ENCODE assay signal across 12 cellular contexts in the genomic region with DNA sequence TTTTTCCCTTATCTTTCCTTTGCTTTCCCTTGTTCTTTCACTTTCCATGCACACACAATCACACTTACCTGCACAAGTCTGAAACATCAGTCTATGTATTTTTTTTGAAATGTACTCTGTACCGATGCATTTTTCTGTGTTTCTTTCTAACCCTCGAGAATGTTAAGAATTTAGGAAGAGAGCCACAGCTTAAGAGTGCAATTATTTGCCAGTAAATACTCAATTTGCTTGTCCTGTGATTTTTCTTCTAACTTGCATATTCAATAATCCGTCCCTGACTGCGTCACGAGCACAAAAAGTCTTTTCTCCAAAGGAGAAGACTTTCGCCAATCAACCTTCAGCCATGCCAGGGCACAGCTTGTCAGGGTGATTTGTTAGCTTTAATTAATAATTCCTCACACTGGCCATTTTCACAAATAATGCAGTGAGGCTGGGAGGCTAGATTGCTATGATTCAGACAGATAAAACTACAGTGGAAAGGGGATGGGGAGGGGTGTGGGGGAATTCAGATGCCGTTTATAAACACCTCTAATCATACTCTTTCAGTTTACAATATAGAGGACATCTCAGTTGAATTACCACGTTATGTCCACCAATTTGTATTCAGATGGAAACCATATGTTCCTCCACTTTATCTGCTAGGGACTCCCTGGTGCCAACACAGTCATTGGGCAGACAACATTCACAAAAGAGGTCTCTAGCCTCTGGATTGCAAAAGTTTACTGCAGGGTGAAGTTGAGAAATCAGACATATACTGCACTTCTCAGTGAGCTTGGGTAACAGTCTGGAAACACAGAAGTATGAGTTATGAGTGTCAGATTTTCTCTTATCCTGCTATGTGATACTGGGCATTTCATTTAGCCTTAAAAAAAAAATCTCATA.
DNase-seq lines count a peak whose midpoint lies in the region; ATAC-seq and TF ChIP-seq lines count a peak whose summit lies in the region.
"Had no signal": no experiment of that assay in that cellular context is flagged by ENCODE, and none has a peak within 500 bp of the region (broad histone marks: within the 10 kb centered on the region; RNA-seq: fewer than 3 reads in every experiment).

No MANE protein-coding gene starts in this region.

- H3K4me3 Mint-ChIP-seq in GM23338 (no peak overlapping the region), immature natural killer cell (no peak overlapping the region)
- H3K4me3 Mint-ChIP-seq: central memory CD8-positive, alpha-beta T cell; natural killer cell treated with Interleukin-12 subunit alpha and Interleukin-12 subunit beta and Interleukin-15 and Interleukin-18, amount 100 ng/mL, for 72 hours had no signal

- no peak for TF ChIP-seq CTCF in GM23338 (conservative IDR thresholded peaks at IDR 0.05; ENCODE audit: low read depth in 2 of 2)
- TF ChIP-seq CTCF in body of pancreas (IDR thresholded peaks at IDR 0.05) = no peak

- H3K27ac ChIP-seq in GM23338 (ENCODE audit: low read depth) = no peak overlapping the region
- H3K27ac ChIP-seq in body of pancreas = peak overlapping the region; percentile 60 to 83 (median 78)
- H3K27ac ChIP-seq: VCaP had no signal

- no peaks in the 10 kb centered on the region for H3K79me2 ChIP-seq in GM23338 (replicated peaks; ENCODE audit: insufficient read depth)

- H3K36me3 ChIP-seq in GM23338 (ENCODE audit: insufficient read depth) = no peaks in the 10 kb centered on the region
- H3K36me3 ChIP-seq in body of pancreas (replicated peaks in 1 of 2; ENCODE audit: insufficient read depth in 1 of 2, low read depth in 2 of 2) = no peaks in the 10 kb centered on the region

- TF ChIP-seq POLR2A in body of pancreas (IDR thresholded peaks at IDR 0.05) (peak in 1 of 3 donors; percentile 11), erythroblast (IDR thresholded peaks at IDR 0.05; ENCODE audit: low read length) (no peak)

- 13% methylated on average over 8 of the region's 8 CpGs for WGBS in body of pancreas, 2 donors

- no peaks in the 10 kb centered on the region for H3K27me3 ChIP-seq in GM23338 (ENCODE audit: insufficient read depth)
- no peaks in the 10 kb centered on the region for H3K27me3 ChIP-seq in body of pancreas

- peaks cover 4% of the 10 kb centered on the region; the same call in 1 of the 3 replicates for H3K4me1 Mint-ChIP-seq in GM23338
- peaks cover under 1 to 3% of the 10 kb centered on the region in 2 donors for H3K4me1 Mint-ChIP-seq in immature natural killer cell

- no peaks in the 10 kb centered on the region for H3K4me1 ChIP-seq in GM23338 (ENCODE audit: insufficient read depth)
- H3K4me1 ChIP-seq in body of pancreas = peaks cover 24% of the 10 kb centered on the region

- H3K27me3 Mint-ChIP-seq in GM23338 (ENCODE audit: insufficient read depth, low read depth, poor library complexity) (no peaks in the 10 kb centered on the region), immature natural killer cell (ENCODE audit: low read depth in 3 of 3) (no peaks in the 10 kb centered on the region)
- H3K27me3 Mint-ChIP-seq: central memory CD8-positive, alpha-beta T cell; natural killer cell treated with Interleukin-12 subunit alpha and Interleukin-12 subunit beta and Interleukin-15 and Interleukin-18, amount 100 ng/mL, for 72 hours had no signal

- H2AFZ ChIP-seq in GM23338 = no peak overlapping the region

- no peak overlapping the region for H3K4me2 ChIP-seq in GM23338

- H3K4me3 ChIP-seq in GM23338 = no peak overlapping the region
- H3K4me3 ChIP-seq in body of pancreas = peak overlapping the region in 1 of 2 donors; percentile 11

- DNase-seq in GM23338 (ENCODE audit: low spot score) (no peak), body of pancreas (peak; percentile 20 to 51 (median 44)), kidney tubule cell (ENCODE audit: low spot score) (peak; percentile 35), superior temporal gyrus (ENCODE audit: extremely low spot score) (peak; percentile 40), erythroblast (lab: John Stamatoyannopoulos, UW) (no peak), immature natural killer cell (no peak), NCI-H187 treated with DMSO at 0.1 percent for 48 hours (lab: John Stamatoyannopoulos, UW) (no peak)
- DNase-seq: NCI-H1105 treated with DMSO at 0.1 percent for 48 hours had no signal

- H3K27ac Mint-ChIP-seq in GM23338 (peak overlapping the region; percentile 9), immature natural killer cell (no peak overlapping the region)
- H3K27ac Mint-ChIP-seq: natural killer cell treated with Interleukin-12 subunit alpha and Interleukin-12 subunit beta and Interleukin-15 and Interleukin-18, amount 100 ng/mL, for 72 hours had no signal

- intact Hi-C loops in body of pancreas (cut with DNase I) = no loop called here

- no peaks in the 10 kb centered on the region for H3K9me2 ChIP-seq in GM23338 (ENCODE audit: insufficient read depth)

- H3F3A ChIP-seq in GM23338 (replicated peaks; ENCODE audit: low read depth) = no peaks in the 10 kb centered on the region

- no peaks in the 10 kb centered on the region for H4K20me1 ChIP-seq in GM23338 (replicated peaks; ENCODE audit: insufficient read depth)

- H3K9me3 Mint-ChIP-seq in GM23338 (no peaks in the 10 kb centered on the region), immature natural killer cell (no peaks in the 10 kb centered on the region)
- H3K9me3 Mint-ChIP-seq: central memory CD8-positive, alpha-beta T cell; natural killer cell treated with Interleukin-12 subunit alpha and Interleukin-12 subunit beta and Interleukin-15 and Interleukin-18, amount 100 ng/mL, for 72 hours had no signal

- H3K9me3 ChIP-seq in body of pancreas = no peaks in the 10 kb centered on the region

- H3K36me3 Mint-ChIP-seq in GM23338 (ENCODE audit: low read depth) (no peaks in the 10 kb centered on the region), immature natural killer cell (no peaks in the 10 kb centered on the region)
- H3K36me3 Mint-ChIP-seq: natural killer cell treated with Interleukin-12 subunit alpha and Interleukin-12 subunit beta and Interleukin-15 and Interleukin-18, amount 100 ng/mL, for 72 hours had no signal

- no peak for ATAC-seq in GM23338
- peak; percentile 57 for ATAC-seq in body of pancreas
- ATAC-seq in GM21825 (IDR thresholded peaks at IDR 0.05; ENCODE audit: unreplicated experiment) = no peak
- ATAC-seq: natural killer cell treated with Interleukin-12 subunit alpha and Interleukin-12 subunit beta and Interleukin-15 and Interleukin-18, amount 100 ng/mL, for 72 hours had no signal

TF ChIP-seq in GM23338, 12 proteins besides CTCF, POLR2A, EP300 and RAD21 (continues in another document):
- TF ChIP-seq, protein P1, sequence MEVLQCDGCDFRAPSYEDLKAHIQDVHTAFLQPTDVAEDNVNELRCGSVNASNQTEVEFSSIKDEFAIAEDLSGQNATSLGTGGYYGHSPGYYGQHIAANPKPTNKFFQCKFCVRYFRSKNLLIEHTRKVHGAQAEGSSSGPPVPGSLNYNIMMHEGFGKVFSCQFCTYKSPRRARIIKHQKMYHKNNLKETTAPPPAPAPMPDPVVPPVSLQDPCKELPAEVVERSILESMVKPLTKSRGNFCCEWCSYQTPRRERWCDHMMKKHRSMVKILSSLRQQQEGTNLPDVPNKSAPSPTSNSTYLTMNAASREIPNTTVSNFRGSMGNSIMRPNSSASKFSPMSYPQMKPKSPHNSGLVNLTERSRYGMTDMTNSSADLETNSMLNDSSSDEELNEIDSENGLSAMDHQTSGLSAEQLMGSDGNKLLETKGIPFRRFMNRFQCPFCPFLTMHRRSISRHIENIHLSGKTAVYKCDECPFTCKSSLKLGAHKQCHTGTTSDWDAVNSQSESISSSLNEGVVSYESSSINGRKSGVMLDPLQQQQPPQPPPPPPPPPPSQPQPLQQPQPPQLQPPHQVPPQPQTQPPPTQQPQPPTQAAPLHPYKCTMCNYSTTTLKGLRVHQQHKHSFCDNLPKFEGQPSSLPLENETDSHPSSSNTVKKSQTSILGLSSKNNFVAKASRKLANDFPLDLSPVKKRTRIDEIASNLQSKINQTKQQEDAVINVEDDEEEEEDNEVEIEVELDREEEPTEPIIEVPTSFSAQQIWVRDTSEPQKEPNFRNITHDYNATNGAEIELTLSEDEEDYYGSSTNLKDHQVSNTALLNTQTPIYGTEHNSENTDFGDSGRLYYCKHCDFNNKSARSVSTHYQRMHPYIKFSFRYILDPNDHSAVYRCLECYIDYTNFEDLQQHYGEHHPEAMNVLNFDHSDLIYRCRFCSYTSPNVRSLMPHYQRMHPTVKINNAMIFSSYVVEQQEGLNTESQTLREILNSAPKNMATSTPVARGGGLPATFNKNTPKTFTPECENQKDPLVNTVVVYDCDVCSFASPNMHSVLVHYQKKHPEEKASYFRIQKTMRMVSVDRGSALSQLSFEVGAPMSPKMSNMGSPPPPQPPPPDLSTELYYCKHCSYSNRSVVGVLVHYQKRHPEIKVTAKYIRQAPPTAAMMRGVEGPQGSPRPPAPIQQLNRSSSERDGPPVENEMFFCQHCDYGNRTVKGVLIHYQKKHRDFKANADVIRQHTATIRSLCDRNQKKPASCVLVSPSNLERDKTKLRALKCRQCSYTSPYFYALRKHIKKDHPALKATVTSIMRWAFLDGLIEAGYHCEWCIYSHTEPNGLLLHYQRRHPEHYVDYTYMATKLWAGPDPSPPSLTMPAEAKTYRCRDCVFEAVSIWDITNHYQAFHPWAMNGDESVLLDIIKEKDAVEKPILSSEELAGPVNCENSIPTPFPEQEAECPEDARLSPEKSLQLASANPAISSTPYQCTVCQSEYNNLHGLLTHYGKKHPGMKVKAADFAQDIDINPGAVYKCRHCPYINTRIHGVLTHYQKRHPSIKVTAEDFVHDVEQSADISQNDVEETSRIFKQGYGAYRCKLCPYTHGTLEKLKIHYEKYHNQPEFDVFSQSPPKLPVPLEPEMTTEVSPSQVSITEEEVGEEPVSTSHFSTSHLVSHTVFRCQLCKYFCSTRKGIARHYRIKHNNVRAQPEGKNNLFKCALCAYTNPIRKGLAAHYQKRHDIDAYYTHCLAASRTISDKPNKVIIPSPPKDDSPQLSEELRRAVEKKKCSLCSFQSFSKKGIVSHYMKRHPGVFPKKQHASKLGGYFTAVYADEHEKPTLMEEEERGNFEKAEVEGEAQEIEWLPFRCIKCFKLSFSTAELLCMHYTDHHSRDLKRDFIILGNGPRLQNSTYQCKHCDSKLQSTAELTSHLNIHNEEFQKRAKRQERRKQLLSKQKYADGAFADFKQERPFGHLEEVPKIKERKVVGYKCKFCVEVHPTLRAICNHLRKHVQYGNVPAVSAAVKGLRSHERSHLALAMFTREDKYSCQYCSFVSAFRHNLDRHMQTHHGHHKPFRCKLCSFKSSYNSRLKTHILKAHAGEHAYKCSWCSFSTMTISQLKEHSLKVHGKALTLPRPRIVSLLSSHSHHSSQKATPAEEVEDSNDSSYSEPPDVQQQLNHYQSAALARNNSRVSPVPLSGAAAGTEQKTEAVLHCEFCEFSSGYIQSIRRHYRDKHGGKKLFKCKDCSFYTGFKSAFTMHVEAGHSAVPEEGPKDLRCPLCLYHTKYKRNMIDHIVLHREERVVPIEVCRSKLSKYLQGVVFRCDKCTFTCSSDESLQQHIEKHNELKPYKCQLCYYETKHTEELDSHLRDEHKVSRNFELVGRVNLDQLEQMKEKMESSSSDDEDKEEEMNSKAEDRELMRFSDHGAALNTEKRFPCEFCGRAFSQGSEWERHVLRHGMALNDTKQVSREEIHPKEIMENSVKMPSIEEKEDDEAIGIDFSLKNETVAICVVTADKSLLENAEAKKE (CRISPR knock-in tag; IDR thresholded peaks at IDR 0.05) = no peak
- TF ChIP-seq JUNB (IDR thresholded peaks at IDR 0.05; ENCODE audit: unreplicated experiment) = no peak
- TF ChIP-seq NANOG (IDR thresholded peaks at IDR 0.05; ENCODE audit: borderline replicate concordance) = no peak

Comparison
In these comparisons a context has a peak if more than half of its experiments do, and no peak if none do; other contexts are left out.
1. DNase-seq: peak in body of pancreas (4 of 4), kidney tubule cell (single experiment) and superior temporal gyrus (single experiment); none in GM23338 (single experiment), erythroblast (0 of 2), immature natural killer cell (0 of 3) and NCI-H187 treated with DMSO at 0.1 percent for 48 hours (single experiment).